In the genomic region with DNA sequence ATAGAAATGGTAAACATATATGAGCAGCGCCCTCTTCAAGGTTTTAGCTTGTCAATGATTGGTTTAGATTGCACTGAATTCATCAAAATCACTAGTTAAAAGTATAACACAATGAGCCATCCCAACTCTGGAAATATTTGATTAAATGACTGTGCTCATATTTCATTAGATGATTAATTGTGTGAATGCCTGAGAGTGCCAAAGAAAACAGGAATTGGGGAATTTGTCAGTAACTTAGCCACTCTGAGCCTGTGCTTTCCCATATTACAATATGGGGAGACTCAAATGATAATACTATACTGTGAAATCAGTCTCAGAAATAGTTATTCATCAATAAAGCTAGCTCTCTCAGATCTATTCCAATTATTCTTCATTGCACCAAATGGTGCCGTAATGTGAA, we compare ENCODE assay signal across 32 cellular contexts.
"Had no signal": no experiment of that assay in that cellular context is flagged by ENCODE, and none has a peak within 500 bp of the region (broad histone marks: within the 10 kb centered on the region; RNA-seq: fewer than 3 reads in every experiment).

No MANE protein-coding gene starts in this region.

- H3K27me3 ChIP-seq: adrenal gland, ascending aorta, body of pancreas, brain microvascular endothelial cell, breast epithelium, cardiac muscle cell had no signal

- H3K4me3 ChIP-seq: adrenal gland, ascending aorta, body of pancreas, breast epithelium, cardiac muscle cell had no signal

- H3K27ac ChIP-seq: adrenal gland, ascending aorta, body of pancreas, brain microvascular endothelial cell, breast epithelium, cardiac muscle cell had no signal

- H3K4me1 ChIP-seq: adrenal gland, ascending aorta, body of pancreas, breast epithelium had no signal

- FAIRE-seq: astrocyte, bronchial epithelial cell had no signal

- H3K36me3 ChIP-seq: adrenal gland, ascending aorta, brain microvascular endothelial cell, breast epithelium, cardiac muscle cell had no signal

- H3K9me3 ChIP-seq: adrenal gland, ascending aorta, body of pancreas, breast epithelium had no signal

- DNase-seq: activated effector memory CD4-positive, alpha-beta T cell treated with anti-CD3 and anti-CD28 coated beads, Interleukin-2, amount 50 U/mL, for 16 hours; activated effector memory CD4-positive, alpha-beta T cell treated with Interleukin-2 at 50 U/mL for 16 hours; activated gamma-delta T cell; activated gamma-delta T cell treated with Interleukin-2 at 50 U/mL for 16 hours; activated naive CD4-positive, alpha-beta T cell; activated naive CD4-positive, alpha-beta T cell treated with anti-CD3 and anti-CD28 coated beads for 36 hours; activated naive CD4-positive, alpha-beta T cell treated with anti-CD3 and anti-CD28 coated beads, Interleukin-2, amount 10 ng/mL, durations not matched to agents 7 days and 5 days; activated naive CD4-positive, alpha-beta T cell treated with anti-CD3 and anti-CD28 coated beads, Interleukin-2, amount 50 U/mL, for 16 hours; activated naive CD4-positive, alpha-beta T cell treated with Interleukin-2 at 50 U/mL for 16 hours; activated naive CD8-positive, alpha-beta T cell treated with anti-CD3 and anti-CD28 coated beads for 36 hours; activated naive CD8-positive, alpha-beta T cell treated with anti-CD3 and anti-CD28 coated beads, Interleukin-2, amount 10 ng/mL, durations not matched to agents 7 days and 5 days; activated naive CD8-positive, alpha-beta T cell treated with anti-CD3 and anti-CD28 coated beads, Interleukin-2, amount 50 U/mL, for 24 hours; activated T-cell treated with anti-CD3 and anti-CD28 coated beads for 4 hours; activated T-cell treated with anti-CD3 and anti-CD28 coated beads, Interleukin-2, amount 50 U/mL, for 1 hour; activated T-cell treated with anti-CD3 and anti-CD28 coated beads, Interleukin-2, amount 50 U/mL, for 24 hours; activated T-cell treated with anti-CD3 and anti-CD28 coated beads, Interleukin-2, amount 50 U/mL, for 4 hours; activated T-cell treated with anti-CD3 and anti-CD28 coated beads, Interleukin-2, amount 50 U/mL, for 48 hours; activated T-cell treated with anti-CD3 and anti-CD28 coated beads, Interleukin-2, amount 50 U/mL, for 72 hours; adrenal gland; amniotic stem cell; amygdala; anterior cingulate cortex; aorta; body of pancreas; brain microvascular endothelial cell; caudate nucleus; cerebellar nuclear complex had no signal
